26 cellular contexts compared by ENCODE assay signal in genomic region chr14:63214417-63215196, GRCh38. TPM values are rescaled to one million over a fixed set of nuclear protein-coding genes. Genes with fewer than 3 reads are reported as not detected.
DNase-seq lines count a peak whose midpoint lies in the region; ATAC-seq, FAIRE-seq and TF ChIP-seq lines count a peak whose summit lies in the region.
"Had no signal": no experiment of that assay in that cellular context is flagged by ENCODE, and none has a peak within 500 bp of the region (broad histone marks: within the 10 kb centered on the region; RNA-seq: fewer than 3 reads in every experiment).

No MANE protein-coding gene starts in this region.

- 73% methylated on average over 5 of the region's 5 CpGs for WGBS in right cardiac atrium

- DNase-seq in Right ventricle myocardium superior (no peak), right cardiac atrium (no peak), endothelial cell of umbilical vein (ENCODE audit: low read depth, low spot score) (peak; percentile 94), nephron progenitor cell (no peak), vagina (ENCODE audit: extremely low spot score in 2 of 2) (no peak), COLO668 (lab: John Stamatoyannopoulos, UW; ENCODE audit: unreplicated experiment) (no peak), NCI-H1417 treated with DMSO at 0.1 percent for 48 hours (lab: John Stamatoyannopoulos, UW) (no peak)
- no peak for DNase-seq in activated CD8-positive, alpha-beta T cell treated with anti-CD3 and anti-CD28 coated beads, Interleukin-2, amount 10 ng/mL, durations not matched to agents 7 days and 5 days
- DNase-seq: activated CD4-positive, alpha-beta T cell treated with anti-CD3 and anti-CD28 coated beads for 4 hours; activated gamma-delta T cell treated with Interleukin-2 at 50 U/mL for 16 hours; activated T-cell treated with anti-CD3 and anti-CD28 coated beads, Interleukin-2, amount 50 U/mL, for 24 hours; COR-L47; DND-41; foreskin melanocyte; H9; KG1; NCI-H187; NCI-H774; RPMI8226 had no signal

- CTCF ChIA-PET in endothelial cell of umbilical vein (lab: Charles Lee) = interaction anchor here (0.7 to 2.6 kb wide), 9 partner anchors 9 to 40 kb away, joined by 3 to 12 read pairs (median 4); partner anchors contain the start of gene RHOJ
- CTCF ChIA-PET in activated CD8-positive, alpha-beta T cell treated with anti-CD3 and anti-CD28 coated beads, Interleukin-2, amount 10 ng/mL, durations not matched to agents 7 days and 5 days (lab: Charles Lee) = no interaction called here

- H3K4me3 Mint-ChIP-seq in nephron progenitor cell = no peak overlapping the region
- no peak overlapping the region for H3K4me3 Mint-ChIP-seq in activated CD8-positive, alpha-beta T cell treated with anti-CD3 and anti-CD28 coated beads, Interleukin-2, amount 10 ng/mL, durations not matched to agents 7 days and 5 days
- H3K4me3 Mint-ChIP-seq: activated T-cell treated with anti-CD3 and anti-CD28 coated beads, Interleukin-2, amount 50 U/mL, for 24 hours; dendritic cell treated with granulocyte-macrophage colony-stimulating factor and Interleukin-4, amounts not matched to agents 40 ng/mL and 50 ng/mL, for 4 days; H9; T-helper 1 cell treated with Interleukin-12 subunit alpha and Interleukin-12 subunit beta and Interleukin-4 antibody, amounts not matched to agents 30 μg/mL and 1 μg/mL, for 36 hours had no signal

- H3K9ac ChIP-seq in endothelial cell of umbilical vein (replicated peaks; ENCODE audit: extremely low read depth, insufficient read depth, low read length) = peak overlapping the region; percentile 4
- H3K9ac ChIP-seq: BLaER1 had no signal

- no peak overlapping the region for H2AFZ ChIP-seq in endothelial cell of umbilical vein (ENCODE audit: low read depth, low read length)

- POLR2A ChIA-PET in endothelial cell of umbilical vein (lab: Charles Lee) = interaction anchor here (1.5 to 2.4 kb wide), 3 partner anchors 10 to 40 kb away, joined by 5 to 25 read pairs (median 7); partner anchors contain the start of gene RHOJ
- POLR2A ChIA-PET in activated CD8-positive, alpha-beta T cell treated with anti-CD3 and anti-CD28 coated beads, Interleukin-2, amount 10 ng/mL, durations not matched to agents 7 days and 5 days (lab: Charles Lee) = no interaction called here

- H3K36me3 ChIP-seq in endothelial cell of umbilical vein (ENCODE audit: control insufficient read depth in 2 of 2, extremely low read depth in 1 of 2, insufficient read depth in 2 of 2, low read length in 2 of 2) (peaks cover 11 to 12% of the 10 kb centered on the region in 2 experiments), vagina (no peaks in the 10 kb centered on the region)
- H3K36me3 ChIP-seq: BLaER1 had no signal

- peak overlapping the region; percentile 71 for H3K4me2 ChIP-seq in endothelial cell of umbilical vein (ENCODE audit: insufficient read depth, low read length)
- H3K4me2 ChIP-seq: BLaER1 had no signal

- H3K9me3 ChIP-seq in right cardiac atrium (ENCODE audit: control insufficient read depth, low read length) = no peaks in the 10 kb centered on the region
- no peaks in the 10 kb centered on the region for H3K9me3 ChIP-seq in endothelial cell of umbilical vein (replicated peaks; ENCODE audit: control insufficient read depth, insufficient read depth, low read length)
- H3K9me3 ChIP-seq in vagina = no peaks in the 10 kb centered on the region
- H3K9me3 ChIP-seq: BLaER1 had no signal

- H3K4me1 ChIP-seq in right cardiac atrium (ENCODE audit: control insufficient read depth, insufficient read depth, low read length) = peaks cover 2% of the 10 kb centered on the region
- H3K4me1 ChIP-seq in endothelial cell of umbilical vein (ENCODE audit: control insufficient read depth, extremely low read depth, insufficient read depth, low read length) = peaks cover 61% of the 10 kb centered on the region
- H3K4me1 ChIP-seq in vagina = peaks cover 6% of the 10 kb centered on the region
- H3K4me1 ChIP-seq: BLaER1 had no signal

- intact Hi-C loops in Right ventricle myocardium superior (cut with DNase I) = no loop called here
- intact Hi-C loops in right cardiac atrium (cut with DNase I) = no loop called here
- intact Hi-C loops in endothelial cell of umbilical vein (cut with micrococcal nuclease) = loop anchor here (1.0 to 2.0 kb wide), 3 partner anchors 10 to 39 kb away; partner anchors contain the start of gene RHOJ
- intact Hi-C loops in vagina (cut with DNase I) = no loop called here

- BruUV-seq in endothelial cell of umbilical vein (replicated peaks; lab: Mats Ljungman, UMichigan) = TSS peak; percentile 28

- H3K27ac ChIP-seq in right cardiac atrium (ENCODE audit: low read length) (no peak overlapping the region), endothelial cell of umbilical vein (ENCODE audit: insufficient read depth, low read depth, low read length) (peak overlapping the region; percentile 49), vagina (peak overlapping the region; percentile 63)
- H3K27ac ChIP-seq: BLaER1, SK-N-MC had no signal

- peak; percentile 61 for TF ChIP-seq POLR2A in endothelial cell of umbilical vein (IDR thresholded peaks at IDR 0.05; ENCODE audit: low read depth, low read length)
- TF ChIP-seq POLR2A in vagina (IDR thresholded peaks at IDR 0.05) = no peak

- no peaks in the 10 kb centered on the region for H3K9me1 ChIP-seq in endothelial cell of umbilical vein (replicated peaks; ENCODE audit: control insufficient read depth, extremely low read depth, insufficient read depth, low read length)

- ATAC-seq in Right ventricle myocardium superior (ENCODE audit: poor library complexity) (peak; percentile 43), right cardiac atrium (no peak)
- ATAC-seq in activated CD8-positive, alpha-beta T cell treated with anti-CD3 and anti-CD28 coated beads, Interleukin-2, amount 10 ng/mL, durations not matched to agents 7 days and 5 days = no peak

- peaks cover 6% of the 10 kb centered on the region for H3K27me3 Mint-ChIP-seq in nephron progenitor cell (ENCODE audit: low read depth, poor library complexity)
- H3K27me3 Mint-ChIP-seq in activated CD8-positive, alpha-beta T cell treated with anti-CD3 and anti-CD28 coated beads, Interleukin-2, amount 10 ng/mL, durations not matched to agents 7 days and 5 days (ENCODE audit: low read depth) = peaks cover 11% of the 10 kb centered on the region
- H3K27me3 Mint-ChIP-seq: dendritic cell treated with granulocyte-macrophage colony-stimulating factor and Interleukin-4, amounts not matched to agents 40 ng/mL and 50 ng/mL, for 4 days had no signal

- peaks cover 11% of the 10 kb centered on the region for H4K20me1 ChIP-seq in endothelial cell of umbilical vein (replicated peaks; ENCODE audit: control insufficient read depth, extremely low read depth, insufficient read depth, low read length)
- H4K20me1 ChIP-seq: BLaER1 had no signal

- dilution Hi-C loops in endothelial cell of umbilical vein (cut with MboI; ENCODE audit: extremely low pct_ligation_motif_present, low sequenced_read_pairs) = no loop called here

- H3K4me1 Mint-ChIP-seq in nephron progenitor cell = peaks cover 8% of the 10 kb centered on the region
- H3K4me1 Mint-ChIP-seq in activated CD8-positive, alpha-beta T cell treated with anti-CD3 and anti-CD28 coated beads, Interleukin-2, amount 10 ng/mL, durations not matched to agents 7 days and 5 days (ENCODE audit: low read depth) = no peaks in the 10 kb centered on the region

- no peak overlapping the region for H3K4me3 ChIP-seq in right cardiac atrium (ENCODE audit: low read length)
- no peak overlapping the region for H3K4me3 ChIP-seq in endothelial cell of umbilical vein (replicated peaks in 1 of 3; ENCODE audit: insufficient read depth in 1 of 3, low read depth in 1 of 3, low read length in 3 of 3)
- H3K4me3 ChIP-seq in vagina = no peak overlapping the region
- H3K4me3 ChIP-seq: BLaER1, lung, SK-N-MC had no signal

- no peaks in the 10 kb centered on the region for H3K9me3 Mint-ChIP-seq in nephron progenitor cell
- no peaks in the 10 kb centered on the region for H3K9me3 Mint-ChIP-seq in activated CD8-positive, alpha-beta T cell treated with anti-CD3 and anti-CD28 coated beads, Interleukin-2, amount 10 ng/mL, durations not matched to agents 7 days and 5 days (ENCODE audit: insufficient read depth)
- H3K9me3 Mint-ChIP-seq: activated T-cell treated with anti-CD3 and anti-CD28 coated beads, Interleukin-2, amount 50 U/mL, for 24 hours; dendritic cell treated with granulocyte-macrophage colony-stimulating factor and Interleukin-4, amounts not matched to agents 40 ng/mL and 50 ng/mL, for 4 days; H9; T-helper 1 cell treated with Interleukin-12 subunit alpha and Interleukin-12 subunit beta and Interleukin-4 antibody, amounts not matched to agents 30 μg/mL and 1 μg/mL, for 36 hours had no signal

- H3K27me3 ChIP-seq in right cardiac atrium (ENCODE audit: control insufficient read depth, insufficient read depth) (no peaks in the 10 kb centered on the region), endothelial cell of umbilical vein (ENCODE audit: control insufficient read depth in 2 of 2, insufficient read depth in 2 of 2, low read length in 2 of 2) (no peaks in the 10 kb centered on the region), vagina (no peaks in the 10 kb centered on the region)
- H3K27me3 ChIP-seq: BLaER1 had no signal

- peak; percentile 88 for FAIRE-seq in endothelial cell of umbilical vein (lab: Jason Lieb, UNC)
- FAIRE-seq: islet of Langerhans had no signal

- H3K36me3 Mint-ChIP-seq in nephron progenitor cell (ENCODE audit: low read depth) = no peaks in the 10 kb centered on the region
- no peaks in the 10 kb centered on the region for H3K36me3 Mint-ChIP-seq in activated CD8-positive, alpha-beta T cell treated with anti-CD3 and anti-CD28 coated beads, Interleukin-2, amount 10 ng/mL, durations not matched to agents 7 days and 5 days (ENCODE audit: low read depth)

- H3K27ac Mint-ChIP-seq in nephron progenitor cell = peak overlapping the region; percentile 88
- no peak overlapping the region for H3K27ac Mint-ChIP-seq in activated CD8-positive, alpha-beta T cell treated with anti-CD3 and anti-CD28 coated beads, Interleukin-2, amount 10 ng/mL, durations not matched to agents 7 days and 5 days
- H3K27ac Mint-ChIP-seq: activated T-cell treated with anti-CD3 and anti-CD28 coated beads, Interleukin-2, amount 50 U/mL, for 24 hours; dendritic cell treated with granulocyte-macrophage colony-stimulating factor and Interleukin-4, amounts not matched to agents 40 ng/mL and 50 ng/mL, for 4 days; H9; T-helper 1 cell treated with Interleukin-12 subunit alpha and Interleukin-12 subunit beta and Interleukin-4 antibody, amounts not matched to agents 30 μg/mL and 1 μg/mL, for 36 hours had no signal

- TF ChIP-seq CTCF in endothelial cell of umbilical vein (IDR thresholded peaks at IDR 0.05; ENCODE audit: extremely low read depth in 1 of 2, insufficient read depth in 1 of 2, low read depth in 1 of 2, low read length in 2 of 2) = no peak
- TF ChIP-seq CTCF in nephron progenitor cell (IDR thresholded peaks at IDR 0.05) = no peak
- no peak for TF ChIP-seq CTCF in vagina (IDR thresholded peaks at IDR 0.05)

- peaks cover 91% of the 10 kb centered on the region for H3K79me2 ChIP-seq in endothelial cell of umbilical vein (ENCODE audit: control insufficient read depth, insufficient read depth, low read length)

RNA-seq across cellular contexts. Expression of gene RHOJ, which starts 10.4 kb away (rescaled TPM):
- total RNA-seq in Right ventricle myocardium superior (13.5 TPM), right cardiac atrium (10 to 100 TPM; 10.2 to 20.3 (median 16.2) TPM), endothelial cell of umbilical vein (177 and 191 TPM in 2 replicates), vagina (10.8 TPM)
- polyA plus RNA-seq in right cardiac atrium (9.6 TPM), endothelial cell of umbilical vein (485 and 486 TPM in 2 replicates)
- polyA plus RNA-seq in endothelial cell of umbilical vein (2011; cell fraction: cytosol; rRNA removed) = 449 and 481 TPM in 2 replicates
- 868 and 1,006 TPM in 2 replicates for polyA plus RNA-seq in endothelial cell of umbilical vein (2011; cell fraction: nucleus; rRNA removed)
- 280 and 281 TPM in 2 replicates for polyA plus RNA-seq in endothelial cell of umbilical vein (2012)
- 1,842 and 2,031 TPM in 2 replicates for polyA minus RNA-seq in endothelial cell of umbilical vein
- not detected for polyA minus RNA-seq in endothelial cell of umbilical vein (2011; cell fraction: cytosol; rRNA and poly(A)+ RNA removed)
- 1,100 and 1,279 TPM in 2 replicates for polyA minus RNA-seq in endothelial cell of umbilical vein (2011; cell fraction: nucleus; rRNA and poly(A)+ RNA removed)
- not detected for total RNA-seq in activated CD8-positive, alpha-beta T cell treated with anti-CD3 and anti-CD28 coated beads, Interleukin-2, amount 10 ng/mL, durations not matched to agents 7 days and 5 days
- total RNA-seq: activated CD8-positive, alpha-beta memory T cell treated with anti-CD3 and anti-CD28 coated beads for 36 hours; H9 had no signal

Comparison
In these comparisons a context has a peak if more than half of its experiments do, and no peak if none do; other contexts are left out.
1. RNA of gene RHOJ, which starts 10.4 kb away (total RNA-seq): 177 to 191 TPM in endothelial cell of umbilical vein, 10.2 to 20.3 TPM in right cardiac atrium, 13.5 TPM in Right ventricle myocardium superior (single experiment) and 10.8 TPM in vagina (single experiment); not detected in activated CD8-positive, alpha-beta T cell treated with anti-CD3 and anti-CD28 coated beads, Interleukin-2, amount 10 ng/mL, durations not matched to agents 7 days and 5 days; every median in the first group is over 10 times any median in the second.